Comparison of ENCODE assay signal across 8 cellular contexts in the genomic region with DNA sequence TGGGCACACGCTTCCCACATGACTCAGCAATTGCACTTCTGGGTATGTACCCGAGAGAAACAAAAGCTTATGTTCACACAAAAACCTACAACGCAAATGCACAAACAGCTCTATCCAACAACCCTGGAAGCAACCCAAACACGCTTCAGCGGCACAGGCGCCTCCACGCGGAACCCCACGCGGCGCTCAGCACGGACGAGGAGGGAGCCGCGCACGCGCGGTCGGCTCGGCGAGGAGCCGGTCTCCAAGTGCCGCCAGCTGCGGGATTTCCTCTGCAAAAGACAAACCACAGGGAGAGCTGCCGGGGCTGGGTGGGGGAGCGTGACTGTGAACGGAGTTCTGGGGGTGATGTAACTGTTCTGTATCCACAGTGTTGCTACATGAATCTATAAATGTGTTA.
DNase-seq lines count a peak whose midpoint lies in the region; ATAC-seq and TF ChIP-seq lines count a peak whose summit lies in the region.
"Not testable (repeated sequence)": the region's sequence is repeated elsewhere in the genome, so short reads cannot be mapped to it uniquely, and the experiment has no call there.

No MANE protein-coding gene starts in this region.

- ATAC-seq in left lobe of liver = not testable (repeated sequence)

- TSS peak; percentile 90 for BruUV-seq in Caco-2 (replicated peaks; lab: Mats Ljungman, UMichigan)

- POLR2A ChIA-PET in Caco-2 (lab: Charles Lee) = not testable (repeated sequence)

- H3K4me3 Mint-ChIP-seq in Caco-2 (ENCODE audit: unreplicated experiment) = peak overlapping the region; percentile 78
- peak overlapping the region; percentile 56 for H3K4me3 Mint-ChIP-seq in activated naive CD4-positive, alpha-beta T cell treated with anti-CD3 and anti-CD28 coated beads for 36 hours
- H3K4me3 Mint-ChIP-seq in stimulated activated naive CD8-positive, alpha-beta T cell treated with anti-CD3 and anti-CD28 coated beads, Interleukin-15, Interleukin-2, amounts not matched to agents 100 ng/mL and 50 ng/mL, for 24 hours = peak overlapping the region; percentile 41

- peak overlapping the region; percentile 88 for H3K27ac Mint-ChIP-seq in Caco-2 (ENCODE audit: unreplicated experiment)
- H3K27ac Mint-ChIP-seq in activated naive CD4-positive, alpha-beta T cell treated with anti-CD3 and anti-CD28 coated beads for 36 hours; stimulated activated naive CD8-positive, alpha-beta T cell treated with anti-CD3 and anti-CD28 coated beads, Interleukin-15, Interleukin-2, amounts not matched to agents 100 ng/mL and 50 ng/mL, for 24 hours: not testable (repeated sequence)

- H3K36me3 ChIP-seq in Caco-2 (ENCODE audit: control insufficient read depth, insufficient read depth, low read length) = not testable (repeated sequence)

- H3K9me3 Mint-ChIP-seq in Caco-2 (ENCODE audit: unreplicated experiment); activated naive CD4-positive, alpha-beta T cell treated with anti-CD3 and anti-CD28 coated beads for 36 hours; stimulated activated naive CD8-positive, alpha-beta T cell treated with anti-CD3 and anti-CD28 coated beads, Interleukin-15, Interleukin-2, amounts not matched to agents 100 ng/mL and 50 ng/mL, for 24 hours: not testable (repeated sequence)

- H3K9me3 ChIP-seq in Caco-2 = not testable (repeated sequence)

- DNase-seq in Caco-2 (peak; percentile 28 to 45), dorsolateral prefrontal cortex (peak in 7 of 10 donors; percentile 35 to 83 (median 42)), left lobe of liver (ENCODE audit: low spot score) (peak; percentile 43)
- peak; percentile 7 for DNase-seq in activated CD4-positive, alpha-beta T cell treated with anti-CD3 and anti-CD28 coated beads for 1 hour
- peak; percentile 51 for DNase-seq in activated CD8-positive, alpha-beta memory T cell treated with anti-CD3 and anti-CD28 coated beads, Interleukin-2, amount 50 U/mL, for 48 hours
- peak; percentile 63 for DNase-seq in activated naive CD4-positive, alpha-beta T cell treated with anti-CD3 and anti-CD28 coated beads for 36 hours
- peak in 2 of 3 donors; percentile 8 to 13 for DNase-seq in stimulated activated CD4-positive, alpha-beta T cell treated with anti-CD3 and anti-CD28 coated beads, Interleukin-12 subunit alpha, Interleukin-12 subunit beta, amount 100 ng/mL, for 48 hours (ENCODE audit: low read depth in 2 of 3, low spot score in 1 of 3)

- H3K36me3 Mint-ChIP-seq in Caco-2 (ENCODE audit: insufficient read depth, unreplicated experiment); activated naive CD4-positive, alpha-beta T cell treated with anti-CD3 and anti-CD28 coated beads for 36 hours (ENCODE audit: low read depth); stimulated activated naive CD8-positive, alpha-beta T cell treated with anti-CD3 and anti-CD28 coated beads, Interleukin-15, Interleukin-2, amounts not matched to agents 100 ng/mL and 50 ng/mL, for 24 hours (ENCODE audit: low read depth): not testable (repeated sequence)

- not testable (repeated sequence) for H3K4me1 Mint-ChIP-seq in Caco-2 (ENCODE audit: low read depth, unreplicated experiment); activated naive CD4-positive, alpha-beta T cell treated with anti-CD3 and anti-CD28 coated beads for 36 hours (ENCODE audit: low read depth); stimulated activated naive CD8-positive, alpha-beta T cell treated with anti-CD3 and anti-CD28 coated beads, Interleukin-15, Interleukin-2, amounts not matched to agents 100 ng/mL and 50 ng/mL, for 24 hours (ENCODE audit: low read depth)

- H3K4me3 ChIP-seq in Caco-2 (ENCODE audit: low read depth, low read length) = peak overlapping the region; percentile 14; the same call in 1 of the 2 replicates
- H3K4me3 ChIP-seq in dorsolateral prefrontal cortex = peak overlapping the region in 1 of 59 donors; percentile 32

- not testable (repeated sequence) for H3K27ac ChIP-seq in dorsolateral prefrontal cortex

- H3K4me1 ChIP-seq in Caco-2 = not testable (repeated sequence)

- not testable (repeated sequence) for H3K27me3 Mint-ChIP-seq in Caco-2 (ENCODE audit: insufficient read depth, unreplicated experiment); activated naive CD4-positive, alpha-beta T cell treated with anti-CD3 and anti-CD28 coated beads for 36 hours (ENCODE audit: low read depth); stimulated activated naive CD8-positive, alpha-beta T cell treated with anti-CD3 and anti-CD28 coated beads, Interleukin-15, Interleukin-2, amounts not matched to agents 100 ng/mL and 50 ng/mL, for 24 hours

- not testable (repeated sequence) for H3K27me3 ChIP-seq in Caco-2 (replicated peaks; ENCODE audit: control insufficient read depth, insufficient read depth, low read length); dorsolateral prefrontal cortex

- intact Hi-C loops in Caco-2 (cut with micrococcal nuclease; ENCODE audit: unreplicated experiment); activated naive CD4-positive, alpha-beta T cell treated with anti-CD3 and anti-CD28 coated beads for 36 hours (cut with micrococcal nuclease); dorsolateral prefrontal cortex (cut with DNase I): not testable (repeated sequence)

- CTCF ChIA-PET in Caco-2 (lab: Charles Lee); activated naive CD4-positive, alpha-beta T cell treated with anti-CD3 and anti-CD28 coated beads for 36 hours (lab: Charles Lee): not testable (repeated sequence)

- not testable (repeated sequence) for TF ChIP-seq CTCF in Caco-2 (IDR thresholded peaks at IDR 0.05; ENCODE audit: insufficient read depth in 1 of 2, low read depth in 1 of 2, low read length in 1 of 2, severe bottlenecking in 1 of 2, unreplicated experiment in 1 of 2); dorsolateral prefrontal cortex (IDR thresholded peaks at IDR 0.05 in 54 of 56, conservative IDR thresholded peaks at IDR 0.05 in 2 of 56; ENCODE audit: low read depth in 1 of 56, partially characterized antibody in 56 of 56)

Comparison
In these comparisons a context has a peak if more than half of its experiments do, and no peak if none do; other contexts are left out.
1. DNase-seq: peak in every context shown above with its lines; median percentile 63 in activated naive CD4-positive, alpha-beta T cell treated with anti-CD3 and anti-CD28 coated beads for 36 hours; 51 in activated CD8-positive, alpha-beta memory T cell treated with anti-CD3 and anti-CD28 coated beads, Interleukin-2, amount 50 U/mL, for 48 hours; 43 in left lobe of liver; 42 in dorsolateral prefrontal cortex; 36 in Caco-2; 10 in stimulated activated CD4-positive, alpha-beta T cell treated with anti-CD3 and anti-CD28 coated beads, Interleukin-12 subunit alpha, Interleukin-12 subunit beta, amount 100 ng/mL, for 48 hours; 7 in activated CD4-positive, alpha-beta T cell treated with anti-CD3 and anti-CD28 coated beads for 1 hour.